ENCODE assay signal across 15 cellular contexts in genomic region chr5:112681481-112681908, GRCh38. TPM values are rescaled to one million over a fixed set of nuclear protein-coding genes. Genes with fewer than 3 reads are reported as not detected.
A peak's percentile ranks its signal among the peaks of the same experiment; 100 is the strongest.
DNase-seq lines count a peak whose midpoint lies in the region; ATAC-seq and TF ChIP-seq lines count a peak whose summit lies in the region.
"Had no signal": no experiment of that assay in that cellular context is flagged by ENCODE, and none has a peak within 500 bp of the region (broad histone marks: within the 10 kb centered on the region; RNA-seq: fewer than 3 reads in every experiment).

No MANE protein-coding gene starts in this region.

- POLR2A ChIA-PET in activated CD4-positive, alpha-beta T cell treated with anti-CD3 and anti-CD28 coated beads, Interleukin-2, amount 10 ng/mL, durations not matched to agents 7 days and 5 days (lab: Charles Lee): no interaction called here

- no peak overlapping the region for H3K9ac ChIP-seq in Loucy (ENCODE audit: low read depth, low read length, poor library complexity, severe bottlenecking)

- H3K27ac Mint-ChIP-seq in HFFc6: peak overlapping the region; percentile 97
- H3K27ac Mint-ChIP-seq in activated CD4-positive, alpha-beta T cell treated with anti-CD3 and anti-CD28 coated beads, Interleukin-2, amount 10 ng/mL, durations not matched to agents 7 days and 5 days: no peak overlapping the region
- H3K27ac Mint-ChIP-seq: endodermal cell, memory B cell, progenitor cell of endocrine pancreas had no signal

- TF ChIP-seq CTCF in HFFc6 (IDR thresholded peaks at IDR 0.05): no peak
- no peak for TF ChIP-seq CTCF in Loucy (conservative IDR thresholded peaks at IDR 0.05; ENCODE audit: low read length)

- no peaks in the 10 kb centered on the region for H3K79me2 ChIP-seq in Loucy (ENCODE audit: insufficient read depth, low read length)

- H3K4me3 Mint-ChIP-seq in HFFc6: peak overlapping the region; percentile 27; the same call in 1 of the 2 replicates
- no peak overlapping the region for H3K4me3 Mint-ChIP-seq in activated CD4-positive, alpha-beta T cell treated with anti-CD3 and anti-CD28 coated beads, Interleukin-2, amount 10 ng/mL, durations not matched to agents 7 days and 5 days
- H3K4me3 Mint-ChIP-seq: endodermal cell, memory B cell had no signal

- H4K20me1 ChIP-seq in Loucy (ENCODE audit: insufficient read depth, low read length, poor library complexity, severe bottlenecking): no peaks in the 10 kb centered on the region

- H3K9me3 ChIP-seq in Loucy (ENCODE audit: insufficient read depth, low read depth, low read length) (no peaks in the 10 kb centered on the region), right cardiac atrium (ENCODE audit: control insufficient read depth, low read length) (no peaks in the 10 kb centered on the region)

- H3K27ac ChIP-seq in right cardiac atrium (ENCODE audit: low read length): no peak overlapping the region
- H3K27ac ChIP-seq: VCaP had no signal

- intact Hi-C loops in right cardiac atrium (cut with DNase I): no loop called here

- H3K27me3 ChIP-seq in Loucy (ENCODE audit: insufficient read depth, low read length, poor library complexity, severe bottlenecking) (no peaks in the 10 kb centered on the region), right cardiac atrium (ENCODE audit: control insufficient read depth, insufficient read depth) (no peaks in the 10 kb centered on the region)

- ATAC-seq in GM19025 (IDR thresholded peaks at IDR 0.05; ENCODE audit: low read depth, unreplicated experiment) (peak; percentile 62), right cardiac atrium (no peak), GM21515 (IDR thresholded peaks at IDR 0.05; ENCODE audit: unreplicated experiment) (no peak)

- H3K4me3 ChIP-seq in Loucy (ENCODE audit: low read length, poor library complexity, severe bottlenecking) (no peak overlapping the region), right cardiac atrium (ENCODE audit: low read length) (no peak overlapping the region)

- peaks cover 5% of the 10 kb centered on the region for H3K36me3 Mint-ChIP-seq in HFFc6 (ENCODE audit: low read depth)
- no peaks in the 10 kb centered on the region for H3K36me3 Mint-ChIP-seq in activated CD4-positive, alpha-beta T cell treated with anti-CD3 and anti-CD28 coated beads, Interleukin-2, amount 10 ng/mL, durations not matched to agents 7 days and 5 days (ENCODE audit: low read depth)

- H3K36me3 ChIP-seq in Loucy (ENCODE audit: insufficient read depth, low read length): no peaks in the 10 kb centered on the region

- H3K27me3 Mint-ChIP-seq in HFFc6 (ENCODE audit: insufficient read depth): no peaks in the 10 kb centered on the region
- peaks cover 38% of the 10 kb centered on the region for H3K27me3 Mint-ChIP-seq in activated CD4-positive, alpha-beta T cell treated with anti-CD3 and anti-CD28 coated beads, Interleukin-2, amount 10 ng/mL, durations not matched to agents 7 days and 5 days
- H3K27me3 Mint-ChIP-seq: progenitor cell of endocrine pancreas had no signal

- H3F3A ChIP-seq in Loucy (ENCODE audit: low read depth): no peaks in the 10 kb centered on the region

- H3K4me1 Mint-ChIP-seq in HFFc6 (ENCODE audit: low read depth): peaks cover 64% of the 10 kb centered on the region
- no peaks in the 10 kb centered on the region for H3K4me1 Mint-ChIP-seq in activated CD4-positive, alpha-beta T cell treated with anti-CD3 and anti-CD28 coated beads, Interleukin-2, amount 10 ng/mL, durations not matched to agents 7 days and 5 days
- H3K4me1 Mint-ChIP-seq: endodermal cell had no signal

- CTCF ChIA-PET in activated CD4-positive, alpha-beta T cell treated with anti-CD3 and anti-CD28 coated beads, Interleukin-2, amount 10 ng/mL, durations not matched to agents 7 days and 5 days (lab: Charles Lee): interaction anchor here (1.7 kb wide), 1 partner anchor 9 kb away, joined by 3 read pairs; no protein-coding TSS in a partner anchor

- H3K9me2 ChIP-seq in Loucy (replicated peaks; ENCODE audit: low read depth, low read length): no peaks in the 10 kb centered on the region

- H3K4me2 ChIP-seq in Loucy (ENCODE audit: low read depth, low read length, poor library complexity, severe bottlenecking): no peak overlapping the region

- WGBS in right cardiac atrium: 63% methylated on average over 1 of the region's 1 CpG

- H2AFZ ChIP-seq in Loucy (ENCODE audit: low read length): peak overlapping the region; percentile 64; the same call in 1 of the 2 replicates

- DNase-seq in HFFc6 (peak; percentile 40), pons (ENCODE audit: low spot score) (peak; percentile 25), right cardiac atrium (no peak)
- DNase-seq in activated CD4-positive, alpha-beta T cell treated with anti-CD3 and anti-CD28 coated beads, Interleukin-2, amount 10 ng/mL, durations not matched to agents 7 days and 5 days: no peak
- DNase-seq: activated T-cell treated with anti-CD3 and anti-CD28 coated beads for 4 hours; endodermal cell; Kasumi-1; Right ventricle myocardium superior; stimulated activated CD4-positive, alpha-beta T cell treated with anti-CD3 and anti-CD28 coated beads, Interleukin-4, amount 100 ng/mL, for 24 hours had no signal

- H3K9me3 Mint-ChIP-seq in HFFc6: no peaks in the 10 kb centered on the region
- no peaks in the 10 kb centered on the region for H3K9me3 Mint-ChIP-seq in activated CD4-positive, alpha-beta T cell treated with anti-CD3 and anti-CD28 coated beads, Interleukin-2, amount 10 ng/mL, durations not matched to agents 7 days and 5 days
- H3K9me3 Mint-ChIP-seq: endodermal cell had no signal

- peaks cover 11% of the 10 kb centered on the region for H3K4me1 ChIP-seq in Loucy (ENCODE audit: insufficient read depth, low read length, poor library complexity, severe bottlenecking)
- H3K4me1 ChIP-seq in right cardiac atrium (ENCODE audit: control insufficient read depth, insufficient read depth, low read length): peaks cover 4% of the 10 kb centered on the region

RNA-seq across cellular contexts. Expression of gene APC, which starts 56.2 kb away (rescaled TPM):
- 10 to 100 TPM; 51.9 to 69.2 (median 53.9) TPM for total RNA-seq in HFFc6 (2021; fragmentation: NEBNext Ultra II Directional; extraction: Animal tissue kit (Norgen Biotek cat#: 25700))
- 10 to 100 TPM; 41.2 to 46.3 (median 41.8) TPM for total RNA-seq in right cardiac atrium
- polyA plus RNA-seq in right cardiac atrium: 5.4 TPM
- 10 to 100 TPM; 21.5 to 25.7 TPM for total RNA-seq in activated CD4-positive, alpha-beta T cell treated with anti-CD3 and anti-CD28 coated beads, Interleukin-2, amount 10 ng/mL, durations not matched to agents 7 days and 5 days

Comparison
In these comparisons a context has a peak if more than half of its experiments do, and no peak if none do; other contexts are left out.
1. DNase-seq: peak in HFFc6 (single experiment) and pons (single experiment); none in right cardiac atrium (0 of 3) and activated CD4-positive, alpha-beta T cell treated with anti-CD3 and anti-CD28 coated beads, Interleukin-2, amount 10 ng/mL, durations not matched to agents 7 days and 5 days (single experiment).